17 cellular contexts compared by ENCODE assay signal in genomic region chr18:79366177-79367094, GRCh38. TPM values are rescaled to one million over a fixed set of nuclear protein-coding genes. Genes with fewer than 3 reads are reported as not detected.
DNase-seq lines count a peak whose midpoint lies in the region; ATAC-seq, FAIRE-seq and TF ChIP-seq lines count a peak whose summit lies in the region.
"Had no signal": no experiment of that assay in that cellular context is flagged by ENCODE, and none has a peak within 500 bp of the region (broad histone marks: within the 10 kb centered on the region; RNA-seq: fewer than 3 reads in every experiment).

No MANE protein-coding gene starts in this region.

- TF ChIP-seq CTCF in nephron progenitor cell (IDR thresholded peaks at IDR 0.05) (no peak), GM13977 (IDR thresholded peaks at IDR 0.05; ENCODE audit: extremely low read depth, insufficient read depth, missing control alignments) (no peak)

- H3K27ac Mint-ChIP-seq in nephron progenitor cell: peak overlapping the region; percentile 91
- H3K27ac Mint-ChIP-seq: activated CD4-positive, alpha-beta T cell treated with anti-CD3 and anti-CD28 coated beads, Interleukin-2, amount 10 ng/mL, durations not matched to agents 7 days and 5 days; CD14-positive monocyte had no signal

- peaks cover 6% of the 10 kb centered on the region for H3K9me3 Mint-ChIP-seq in nephron progenitor cell
- H3K9me3 Mint-ChIP-seq: activated CD4-positive, alpha-beta T cell treated with anti-CD3 and anti-CD28 coated beads, Interleukin-2, amount 10 ng/mL, durations not matched to agents 7 days and 5 days; stimulated activated effector memory CD8-positive, alpha-beta T cell treated with anti-CD3 and anti-CD28 coated beads, Interleukin-12 subunit alpha, Interleukin-12 subunit beta, amount 100 ng/mL, for 72 hours had no signal

- in situ Hi-C loops in GM13977 (cut with MboI; ENCODE audit: low pct_unique_long_range_greater_than_20kb, low sequenced_read_pairs, unreplicated experiment): no loop called here

- peaks cover 1% of the 10 kb centered on the region for H3K4me1 Mint-ChIP-seq in nephron progenitor cell

- DNase-seq in AG20443 (ENCODE audit: low spot score): peak; percentile 86
- DNase-seq in NCI-H2107 (lab: John Stamatoyannopoulos, UW): peak; percentile 30
- no peak for DNase-seq in nephron progenitor cell
- no peak for DNase-seq in GM12892 (ENCODE audit: insufficient read length)
- DNase-seq in GM13977 (ENCODE audit: low spot score): no peak
- DNase-seq in GOT3 (lab: John Stamatoyannopoulos, UW): no peak
- DNase-seq: activated CD4-positive, alpha-beta T cell treated with anti-CD3 and anti-CD28 coated beads, Interleukin-2, amount 10 ng/mL, durations not matched to agents 7 days and 5 days; activated naive CD4-positive, alpha-beta T cell; NCI-H1092; psoas muscle; stimulated activated CD4-positive, alpha-beta T cell treated with anti-CD3 and anti-CD28 coated beads, Interleukin-4, amount 100 ng/mL, for 1 hour; T-helper 1 cell had no signal

- TF ChIP-seq POLR2A in GM12892 (IDR thresholded peaks at IDR 0.05; ENCODE audit: low read depth, low read length): no peak

- peak; percentile 96 for FAIRE-seq in endometrium (lab: Jason Lieb, UNC)
- FAIRE-seq in GM12892 (lab: Jason Lieb, UNC): no peak
- FAIRE-seq: G401.6 had no signal

- H3K36me3 Mint-ChIP-seq in nephron progenitor cell (ENCODE audit: low read depth): peaks cover 78% of the 10 kb centered on the region

- peaks cover 2% of the 10 kb centered on the region for H3K27me3 Mint-ChIP-seq in nephron progenitor cell (ENCODE audit: low read depth, poor library complexity)
- H3K27me3 Mint-ChIP-seq: activated CD4-positive, alpha-beta T cell treated with anti-CD3 and anti-CD28 coated beads, Interleukin-2, amount 10 ng/mL, durations not matched to agents 7 days and 5 days had no signal

- no peak overlapping the region for H3K4me3 Mint-ChIP-seq in nephron progenitor cell
- H3K4me3 Mint-ChIP-seq: activated CD4-positive, alpha-beta T cell treated with anti-CD3 and anti-CD28 coated beads, Interleukin-2, amount 10 ng/mL, durations not matched to agents 7 days and 5 days; CD14-positive monocyte; stimulated activated effector memory CD8-positive, alpha-beta T cell treated with anti-CD3 and anti-CD28 coated beads, Interleukin-12 subunit alpha, Interleukin-12 subunit beta, amount 100 ng/mL, for 72 hours had no signal

- ATAC-seq in HG02798 (IDR thresholded peaks at IDR 0.05; ENCODE audit: poor library complexity, unreplicated experiment): no peak
- ATAC-seq: psoas muscle; stimulated activated effector memory CD8-positive, alpha-beta T cell treated with anti-CD3 and anti-CD28 coated beads, Interleukin-12 subunit alpha, Interleukin-12 subunit beta, amount 100 ng/mL, for 72 hours had no signal

RNA-seq across cellular contexts. Expression of gene NFATC1, which starts 29.3 kb away (rescaled TPM):
- 13.0 TPM for polyA plus RNA-seq in GM12892 (2012; ENCODE audit: missing spikeins)

Comparison
In these comparisons a context has a peak if more than half of its experiments do, and no peak if none do; other contexts are left out.
1. DNase-seq: peak in AG20443 (single experiment) and NCI-H2107 (single experiment); none in nephron progenitor cell (single experiment), GM12892 (single experiment), GM13977 (single experiment) and GOT3 (single experiment).